ENCODE assay signal across 8 cellular contexts in genomic region chr10:128463991-128464755, GRCh38.
DNase-seq lines count a peak whose midpoint lies in the region; ATAC-seq, FAIRE-seq and TF ChIP-seq lines count a peak whose summit lies in the region.

No MANE protein-coding gene starts in this region.

- no peaks in the 10 kb centered on the region for H3K27me3 ChIP-seq in CD4-positive, alpha-beta memory T cell (ENCODE audit: insufficient read depth, low read length)

- H3K36me3 ChIP-seq in CD4-positive, alpha-beta memory T cell (ENCODE audit: insufficient read depth, low read length) = no peaks in the 10 kb centered on the region

- peak in 4 of 5 donors; percentile 9 to 59 (median 20) for DNase-seq in CD4-positive, alpha-beta memory T cell
- DNase-seq in HTR-8/SVneo (ENCODE audit: insufficient read length, low spot score) (no peak), MCF 10A (ENCODE audit: unreplicated experiment) (peak; percentile 38), lung microvascular endothelial cell (ENCODE audit: low read depth in 2 of 2) (peak; percentile 60 to 78), NCI-H526 treated with DMSO at 0.1 percent for 48 hours (lab: John Stamatoyannopoulos, UW) (no peak), NCI-H2029 treated with DMSO at 0.1 percent for 48 hours (lab: John Stamatoyannopoulos, UW) (no peak)
- no peak for DNase-seq in activated T-helper 1 cell treated with anti-CD3 and anti-CD28 coated beads, Interleukin-12 subunit alpha, Interleukin-12 subunit beta, Interleukin-2, Interleukin-4 antibody, amounts not matched to agents 30 ng/mL and 10 ng/mL and 1 ng/mL, durations not matched to agents 14 hours and 24 hours and 36 hours (ENCODE audit: low spot score)

- H3K9me3 ChIP-seq in CD4-positive, alpha-beta memory T cell (ENCODE audit: control insufficient read depth in 1 of 2, low read length in 2 of 2) = no peaks in the 10 kb centered on the region

- intact Hi-C loops in CD4-positive, alpha-beta memory T cell (cut with micrococcal nuclease) = no loop called here
- intact Hi-C loops in MCF 10A (cut with micrococcal nuclease) = no loop called here
- intact Hi-C loops in activated T-helper 1 cell treated with anti-CD3 and anti-CD28 coated beads, Interleukin-12 subunit alpha, Interleukin-12 subunit beta, Interleukin-2, Interleukin-4 antibody, amounts not matched to agents 30 ng/mL and 10 ng/mL and 1 ng/mL, durations not matched to agents 14 hours and 24 hours and 36 hours (cut with micrococcal nuclease) = no loop called here

- no peak for ATAC-seq in HG03432 (IDR thresholded peaks at IDR 0.05; ENCODE audit: unreplicated experiment)

- FAIRE-seq in HTR-8/SVneo (lab: Jason Lieb, UNC) = peak; percentile 98

- no peak overlapping the region for H3K27ac ChIP-seq in CD4-positive, alpha-beta memory T cell (ENCODE audit: low read depth, low read length)

- H3K4me3 ChIP-seq in CD4-positive, alpha-beta memory T cell (ENCODE audit: low read length in 2 of 2) = no peak overlapping the region

- CTCF ChIA-PET in CD4-positive, alpha-beta memory T cell (lab: Charles Lee; ENCODE audit: partially characterized antibody) = no interaction called here
- CTCF ChIA-PET in MCF 10A (lab: Yijun Ruan, JAX) = interaction anchor here (0.6 to 1.1 kb wide), 2 partner anchors 16 to 285 kb away, joined by 3 read pairs; no protein-coding TSS in a partner anchor

- no peak overlapping the region for H3K27ac Mint-ChIP-seq in CD4-positive, alpha-beta memory T cell
- no peak overlapping the region for H3K27ac Mint-ChIP-seq in MCF 10A (ENCODE audit: low read depth, unreplicated experiment)
- no peak overlapping the region for H3K27ac Mint-ChIP-seq in activated T-helper 1 cell treated with anti-CD3 and anti-CD28 coated beads, Interleukin-12 subunit alpha, Interleukin-12 subunit beta, Interleukin-2, Interleukin-4 antibody, amounts not matched to agents 30 ng/mL and 10 ng/mL and 1 ng/mL, durations not matched to agents 14 hours and 24 hours and 36 hours

- no peak for TF ChIP-seq CTCF in MCF 10A (IDR thresholded peaks at IDR 0.05; ENCODE audit: unreplicated experiment)

- POLR2A ChIA-PET in CD4-positive, alpha-beta memory T cell (lab: Charles Lee; ENCODE audit: partially characterized antibody) = no interaction called here
- POLR2A ChIA-PET in MCF 10A (lab: Yijun Ruan, JAX) = no interaction called here

- peaks cover 2 to 3% of the 10 kb centered on the region in 2 donors for H3K27me3 Mint-ChIP-seq in CD4-positive, alpha-beta memory T cell
- no peaks in the 10 kb centered on the region for H3K27me3 Mint-ChIP-seq in MCF 10A (ENCODE audit: insufficient read depth, unreplicated experiment)
- H3K27me3 Mint-ChIP-seq in activated T-helper 1 cell treated with anti-CD3 and anti-CD28 coated beads, Interleukin-12 subunit alpha, Interleukin-12 subunit beta, Interleukin-2, Interleukin-4 antibody, amounts not matched to agents 30 ng/mL and 10 ng/mL and 1 ng/mL, durations not matched to agents 14 hours and 24 hours and 36 hours (ENCODE audit: insufficient read depth) = no peaks in the 10 kb centered on the region

- no TSS peak for BruUV-seq in MCF 10A (replicated peaks; lab: Mats Ljungman, UMichigan)

- H3K9me3 Mint-ChIP-seq in CD4-positive, alpha-beta memory T cell = peaks cover 0 to 11% (median 2%) of the 10 kb centered on the region in 8 donors
- peaks cover 6% of the 10 kb centered on the region for H3K9me3 Mint-ChIP-seq in MCF 10A (ENCODE audit: unreplicated experiment)
- H3K9me3 Mint-ChIP-seq in activated T-helper 1 cell treated with anti-CD3 and anti-CD28 coated beads, Interleukin-12 subunit alpha, Interleukin-12 subunit beta, Interleukin-2, Interleukin-4 antibody, amounts not matched to agents 30 ng/mL and 10 ng/mL and 1 ng/mL, durations not matched to agents 14 hours and 24 hours and 36 hours = no peaks in the 10 kb centered on the region

- H3K4me3 Mint-ChIP-seq in CD4-positive, alpha-beta memory T cell = no peak overlapping the region
- no peak overlapping the region for H3K4me3 Mint-ChIP-seq in MCF 10A (ENCODE audit: unreplicated experiment)
- no peak overlapping the region for H3K4me3 Mint-ChIP-seq in activated T-helper 1 cell treated with anti-CD3 and anti-CD28 coated beads, Interleukin-12 subunit alpha, Interleukin-12 subunit beta, Interleukin-2, Interleukin-4 antibody, amounts not matched to agents 30 ng/mL and 10 ng/mL and 1 ng/mL, durations not matched to agents 14 hours and 24 hours and 36 hours

- H3K4me1 Mint-ChIP-seq in CD4-positive, alpha-beta memory T cell = no peaks in the 10 kb centered on the region
- H3K4me1 Mint-ChIP-seq in MCF 10A (ENCODE audit: insufficient read depth, unreplicated experiment) = no peaks in the 10 kb centered on the region
- no peaks in the 10 kb centered on the region for H3K4me1 Mint-ChIP-seq in activated T-helper 1 cell treated with anti-CD3 and anti-CD28 coated beads, Interleukin-12 subunit alpha, Interleukin-12 subunit beta, Interleukin-2, Interleukin-4 antibody, amounts not matched to agents 30 ng/mL and 10 ng/mL and 1 ng/mL, durations not matched to agents 14 hours and 24 hours and 36 hours (ENCODE audit: low read depth)

- no peaks in the 10 kb centered on the region for H3K36me3 Mint-ChIP-seq in CD4-positive, alpha-beta memory T cell
- peaks cover 4% of the 10 kb centered on the region for H3K36me3 Mint-ChIP-seq in MCF 10A (ENCODE audit: insufficient read depth, unreplicated experiment)
- H3K36me3 Mint-ChIP-seq in activated T-helper 1 cell treated with anti-CD3 and anti-CD28 coated beads, Interleukin-12 subunit alpha, Interleukin-12 subunit beta, Interleukin-2, Interleukin-4 antibody, amounts not matched to agents 30 ng/mL and 10 ng/mL and 1 ng/mL, durations not matched to agents 14 hours and 24 hours and 36 hours (ENCODE audit: low read depth) = no peaks in the 10 kb centered on the region

- no peaks in the 10 kb centered on the region for H3K4me1 ChIP-seq in CD4-positive, alpha-beta memory T cell (ENCODE audit: insufficient read depth, low read length)

Comparison
In these comparisons a context has a peak if more than half of its experiments do, and no peak if none do; other contexts are left out.
1. DNase-seq: peak in CD4-positive, alpha-beta memory T cell (4 of 5), MCF 10A (single experiment) and lung microvascular endothelial cell (2 of 2); none in HTR-8/SVneo (single experiment), NCI-H526 treated with DMSO at 0.1 percent for 48 hours (single experiment), activated T-helper 1 cell treated with anti-CD3 and anti-CD28 coated beads, Interleukin-12 subunit alpha, Interleukin-12 subunit beta, Interleukin-2, Interleukin-4 antibody, amounts not matched to agents 30 ng/mL and 10 ng/mL and 1 ng/mL, durations not matched to agents 14 hours and 24 hours and 36 hours (single experiment) and NCI-H2029 treated with DMSO at 0.1 percent for 48 hours (single experiment).